Comparison of ENCODE assay signal across 8 cellular contexts in the genomic region with DNA sequence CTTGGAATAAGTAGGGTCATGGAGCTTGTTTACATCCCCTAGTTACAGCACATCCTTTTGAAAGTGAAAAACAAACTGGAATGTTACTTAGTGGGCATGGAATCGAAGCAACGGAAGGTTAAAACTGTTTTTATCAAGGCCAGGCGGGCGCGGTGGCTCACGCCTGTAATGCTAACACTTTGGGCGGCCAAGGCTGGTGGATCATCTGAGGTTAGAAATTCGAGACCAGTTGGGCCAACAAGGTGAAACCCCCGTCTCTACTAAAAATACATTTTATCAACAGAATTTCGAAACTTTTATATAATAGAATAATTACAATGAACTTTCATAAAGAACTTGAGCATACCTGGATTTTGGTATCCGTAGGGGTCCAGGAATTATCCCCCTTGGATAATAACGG. TPM values are rescaled to one million over a fixed set of nuclear protein-coding genes. Genes with fewer than 3 reads are reported as not detected.
DNase-seq lines count a peak whose midpoint lies in the region; ATAC-seq, FAIRE-seq and TF ChIP-seq lines count a peak whose summit lies in the region.

No MANE protein-coding gene starts in this region.

- H2AFZ ChIP-seq in astrocyte (ENCODE audit: low read depth, low read length) (peak overlapping the region; percentile 90), HepG2 (ENCODE audit: low read length) (no peak overlapping the region)

- no peaks in the 10 kb centered on the region for H3K27me3 ChIP-seq in astrocyte (ENCODE audit: insufficient read depth, low read length)
- H3K27me3 ChIP-seq in HepG2 (ENCODE audit: control insufficient read depth in 1 of 2, insufficient read depth in 2 of 2, low read length in 2 of 2): peaks cover 0 to 11% of the 10 kb centered on the region in 2 experiments; a peak in 1 of 5 replicates
- no peaks in the 10 kb centered on the region for H3K27me3 ChIP-seq in testis

- TF ChIP-seq CTCF in astrocyte (IDR thresholded peaks at IDR 0.05; ENCODE audit: insufficient read depth, low read depth, low read length) (no peak), HepG2 (CRISPR knock-in tag; IDR thresholded peaks at IDR 0.05) (no peak), testis (IDR thresholded peaks at IDR 0.05) (no peak)

- no peak for TF ChIP-seq RAD21 in HepG2 (CRISPR knock-in tag; IDR thresholded peaks at IDR 0.05)

- DNase-seq in activated CD8-positive, alpha-beta memory T cell treated with anti-CD3 and anti-CD28 coated beads, Interleukin-2, amount 10 ng/mL, durations not matched to agents 7 days and 5 days: no peak
- no peak for DNase-seq in activated CD8-positive, alpha-beta memory T cell treated with anti-CD3 and anti-CD28 coated beads, Interleukin-2, amount 50 U/mL, for 4 hours
- DNase-seq in astrocyte (ENCODE audit: low read depth) (no peak), HepG2 (ENCODE audit: low spot score) (no peak), testis (no peak), RKO (ENCODE audit: low spot score) (no peak), NCI-H2171 (lab: John Stamatoyannopoulos, UW) (no peak), HCEC 1CT (no peak)

- CTCF ChIA-PET in activated CD8-positive, alpha-beta memory T cell treated with anti-CD3 and anti-CD28 coated beads, Interleukin-2, amount 10 ng/mL, durations not matched to agents 7 days and 5 days (lab: Charles Lee): interaction anchor here (1.4 to 2.1 kb wide), 4 partner anchors 17 to 265 kb away, joined by 4 to 8 read pairs (median 6); partner anchors contain the start of gene H2AZ2
- CTCF ChIA-PET in HepG2 (lab: Yijun Ruan, JAX; ENCODE audit: low intra/inter-chr PET ratio, low total read pairs): no interaction called here

- WGBS in HepG2 (ENCODE audit: low lambda C conversion rate): 98% methylated on average over 12 of the region's 12 CpGs
- WGBS in testis, 2 donors: 58 to 70% methylated on average over 12 of the region's 12 CpGs

- POLR2A ChIA-PET in HepG2 (lab: Yijun Ruan, JAX): interaction anchor here (1.4 to 3.0 kb wide), 6 partner anchors 8 to 389 kb away, joined by 6 to 34 read pairs (median 15); partner anchors contain the start of genes DDX56, H2AZ2 and OGDH

- peak overlapping the region; percentile 91 for H3K4me2 ChIP-seq in astrocyte (ENCODE audit: low read length)
- peak overlapping the region; percentile 71 for H3K4me2 ChIP-seq in HepG2 (ENCODE audit: low read depth, low read length)

- H3K79me2 ChIP-seq in astrocyte (ENCODE audit: insufficient read depth, low read length) (peaks cover 31% of the 10 kb centered on the region), HepG2 (ENCODE audit: insufficient read depth, low read length) (peaks cover 23% of the 10 kb centered on the region)

- H3K36me3 ChIP-seq in astrocyte (ENCODE audit: insufficient read depth, low read length) (peaks cover 14% of the 10 kb centered on the region), HepG2 (replicated peaks in 1 of 2; ENCODE audit: control insufficient read depth in 1 of 2, insufficient read depth in 2 of 2, low read length in 2 of 2) (peaks cover 9 to 13% of the 10 kb centered on the region in 2 experiments; a peak in 4 of 5 replicates), testis (ENCODE audit: low read depth, missing control alignments) (no peaks in the 10 kb centered on the region)

- TF ChIP-seq EP300 in HepG2 (IDR thresholded peaks at IDR 0.05; ENCODE audit: low read depth in 2 of 2, low read length in 2 of 2): no peak
- TF ChIP-seq EP300 in HepG2 (CRISPR knock-in tag; IDR thresholded peaks at IDR 0.05; ENCODE audit: borderline replicate concordance): no peak

- H3K9me3 Mint-ChIP-seq in activated CD8-positive, alpha-beta memory T cell treated with anti-CD3 and anti-CD28 coated beads, Interleukin-2, amount 10 ng/mL, durations not matched to agents 7 days and 5 days (ENCODE audit: low read depth): no peaks in the 10 kb centered on the region
- no peaks in the 10 kb centered on the region for H3K9me3 Mint-ChIP-seq in astrocyte (ENCODE audit: unreplicated experiment)

- no peaks in the 10 kb centered on the region for H3K27me3 Mint-ChIP-seq in activated CD8-positive, alpha-beta memory T cell treated with anti-CD3 and anti-CD28 coated beads, Interleukin-2, amount 10 ng/mL, durations not matched to agents 7 days and 5 days
- H3K27me3 Mint-ChIP-seq in astrocyte (ENCODE audit: low read depth, unreplicated experiment): no peaks in the 10 kb centered on the region

- peak overlapping the region; percentile 95 for H3K27ac Mint-ChIP-seq in activated CD8-positive, alpha-beta memory T cell treated with anti-CD3 and anti-CD28 coated beads, Interleukin-2, amount 10 ng/mL, durations not matched to agents 7 days and 5 days
- H3K27ac Mint-ChIP-seq in astrocyte (ENCODE audit: unreplicated experiment): peak overlapping the region; percentile 90

- H3K4me1 ChIP-seq in astrocyte (ENCODE audit: insufficient read depth, low read length) (peaks cover 5% of the 10 kb centered on the region), HepG2 (ENCODE audit: insufficient read depth, low read length) (peaks cover 36% of the 10 kb centered on the region), testis (peaks cover 6% of the 10 kb centered on the region)

- no peak for TF ChIP-seq POLR2A in HepG2 (IDR thresholded peaks at IDR 0.05; ENCODE audit: insufficient read depth in 1 of 2, low read depth in 2 of 2, low read length in 2 of 2)
- no peak for TF ChIP-seq POLR2A in testis (IDR thresholded peaks at IDR 0.05)

- H3K4me3 Mint-ChIP-seq in activated CD8-positive, alpha-beta memory T cell treated with anti-CD3 and anti-CD28 coated beads, Interleukin-2, amount 10 ng/mL, durations not matched to agents 7 days and 5 days: peak overlapping the region; percentile 91
- peak overlapping the region; percentile 87 for H3K4me3 Mint-ChIP-seq in astrocyte (ENCODE audit: unreplicated experiment)

- H3K9me3 ChIP-seq in astrocyte (ENCODE audit: insufficient read depth, low read depth, low read length) (no peaks in the 10 kb centered on the region), HepG2 (ENCODE audit: low read length) (no peaks in the 10 kb centered on the region), testis (no peaks in the 10 kb centered on the region)

- H3K4me1 Mint-ChIP-seq in activated CD8-positive, alpha-beta memory T cell treated with anti-CD3 and anti-CD28 coated beads, Interleukin-2, amount 10 ng/mL, durations not matched to agents 7 days and 5 days: peaks cover 40% of the 10 kb centered on the region
- H3K4me1 Mint-ChIP-seq in astrocyte (ENCODE audit: low read depth, unreplicated experiment): peaks cover 8% of the 10 kb centered on the region

- no TSS peak for BruUV-seq in HepG2 (replicated peaks; lab: Mats Ljungman, UMichigan)

- peak overlapping the region; percentile 90 for H3K9ac ChIP-seq in astrocyte (ENCODE audit: low read length)
- peak overlapping the region; percentile 76 for H3K9ac ChIP-seq in HepG2 (ENCODE audit: insufficient read depth, low read depth, low read length)

- no peak for ATAC-seq in activated CD8-positive, alpha-beta memory T cell treated with anti-CD3 and anti-CD28 coated beads, Interleukin-2, amount 10 ng/mL, durations not matched to agents 7 days and 5 days
- ATAC-seq in HepG2: no peak

- H3K27ac ChIP-seq in astrocyte (ENCODE audit: low read depth, low read length) (peak overlapping the region; percentile 93), HepG2 (ENCODE audit: extremely low read length, insufficient read depth, low read length) (no peak overlapping the region), testis (peak overlapping the region; percentile 98 to 99)

- in situ Hi-C loops in HepG2 (cut with HindIII; ENCODE audit: extremely low pct_ligation_motif_present, low pct_unique_long_range_greater_than_20kb): loop anchor here (25.0 kb wide), 1 partner anchor 179 kb away; no protein-coding TSS in a partner anchor

- intact Hi-C loops in HepG2 (cut with micrococcal nuclease; ENCODE audit: unreplicated experiment) (no loop called here), testis (cut with DNase I; ENCODE audit: low total_unique reads) (loop anchor here (5.0 kb wide), 1 partner anchor 264 kb away; the partner anchor contains the start of gene H2AZ2)

- peak overlapping the region; percentile 77 for H3K4me3 ChIP-seq in astrocyte (ENCODE audit: insufficient read depth, low read depth, low read length)
- H3K4me3 ChIP-seq in HepG2 (replicated peaks in 1 of 3; ENCODE audit: insufficient read depth in 1 of 3, low read depth in 2 of 3, low read length in 3 of 3): peak overlapping the region; percentile 57 to 80 (median 62); a peak in 5 of 6 replicates
- H3K4me3 ChIP-seq in testis: peak overlapping the region; percentile 84 to 98

- H3K36me3 Mint-ChIP-seq in activated CD8-positive, alpha-beta memory T cell treated with anti-CD3 and anti-CD28 coated beads, Interleukin-2, amount 10 ng/mL, durations not matched to agents 7 days and 5 days: peaks cover 24% of the 10 kb centered on the region
- H3K36me3 Mint-ChIP-seq in astrocyte (ENCODE audit: low read depth, unreplicated experiment): peaks cover 8% of the 10 kb centered on the region

- H4K20me1 ChIP-seq in astrocyte (ENCODE audit: insufficient read depth, low read length) (peaks cover 11% of the 10 kb centered on the region), HepG2 (ENCODE audit: insufficient read depth, low read length) (no peaks in the 10 kb centered on the region)

- FAIRE-seq in astrocyte (lab: Jason Lieb, UNC) (no peak), HepG2 (lab: Jason Lieb, UNC) (no peak)

RNA-seq across cellular contexts. Expression of gene TMED4, which starts 1.1 kb away (rescaled TPM):
- 10 to 100 TPM; 74.8 to 77.4 TPM for total RNA-seq in activated CD8-positive, alpha-beta memory T cell treated with anti-CD3 and anti-CD28 coated beads, Interleukin-2, amount 10 ng/mL, durations not matched to agents 7 days and 5 days
- total RNA-seq in astrocyte (68.7 and 69.2 TPM in 2 replicates), HepG2 (2016; rRNA removed; fragmentation: Illumina TruSeq; extraction: Trizol) (39.2 and 81.4 TPM in 2 replicates), testis (100 to 1,000 TPM; 164 to 236 TPM)
- total RNA-seq in HepG2 (2016; cell fraction: cytosol; rRNA removed; fragmentation: Illumina TruSeq; extraction: Trizol; ENCODE audit: low read depth): 13.7 and 14.2 TPM in 2 replicates
- total RNA-seq in HepG2 (2016; cell fraction: insoluble cytoplasmic fraction; rRNA removed; fragmentation: Illumina TruSeq; extraction: Trizol): 42.8 and 80.9 TPM in 2 replicates
- 36.3 and 40.4 TPM in 2 replicates for total RNA-seq in HepG2 (2016; cell fraction: membrane; rRNA removed; fragmentation: Illumina TruSeq; extraction: Trizol)
- total RNA-seq in HepG2 (2016; cell fraction: nucleus; rRNA removed; fragmentation: Illumina TruSeq; extraction: Trizol): 71.9 and 87.9 TPM in 2 replicates
- polyA plus RNA-seq in HepG2 (2011; rRNA removed) (109 and 113 TPM in 2 replicates), testis (ENCODE audit: insufficient read depth, low read depth, low replicate concordance) (77.8 TPM)
- polyA plus RNA-seq in HepG2 (2011; cell fraction: cytosol; rRNA removed): 120 and 141 TPM in 2 replicates
- 144 and 146 TPM in 2 replicates for polyA plus RNA-seq in HepG2 (2011; cell fraction: nucleus; rRNA removed)
- polyA plus RNA-seq in HepG2 (2012): 68.1 and 72.3 TPM in 2 replicates
- 11.1 and 15.6 TPM in 2 replicates for polyA plus RNA-seq in HepG2 (2016; cell fraction: cytosol; fragmentation: Illumina TruSeq; extraction: Trizol; ENCODE audit: low read depth)
- 38.9 and 40.8 TPM in 2 replicates for polyA plus RNA-seq in HepG2 (2016; cell fraction: insoluble cytoplasmic fraction; fragmentation: Illumina TruSeq; extraction: Trizol; ENCODE audit: low read depth)
- 25.9 and 27.2 TPM in 2 replicates for polyA plus RNA-seq in HepG2 (2016; cell fraction: membrane; fragmentation: Illumina TruSeq; extraction: Trizol; ENCODE audit: low read depth)
- 141 and 156 TPM in 2 replicates for polyA plus RNA-seq in HepG2 (2016; cell fraction: nucleus; fragmentation: Illumina TruSeq; extraction: Trizol; ENCODE audit: insufficient read depth, low read depth)
- 175 and 196 TPM in 2 replicates for polyA minus RNA-seq in HepG2 (2011; rRNA and poly(A)+ RNA removed; ENCODE audit: low replicate concordance)
- polyA minus RNA-seq in HepG2 (2011; cell fraction: cytosol; rRNA and poly(A)+ RNA removed): 60.9 and 63.0 TPM in 2 replicates
- 51.1 and 68.9 TPM in 2 replicates for polyA minus RNA-seq in HepG2 (2011; cell fraction: nucleus; rRNA and poly(A)+ RNA removed)

RNA-seq across cellular contexts. Expression of gene DDX56, which starts 9.4 kb away (rescaled TPM):
- total RNA-seq in activated CD8-positive, alpha-beta memory T cell treated with anti-CD3 and anti-CD28 coated beads, Interleukin-2, amount 10 ng/mL, durations not matched to agents 7 days and 5 days: 100 to 1,000 TPM in 1 of 2 experiments, 10 to 100 TPM in 1; 97.4 to 102 TPM
- total RNA-seq in astrocyte: 65.6 and 75.6 TPM in 2 replicates
- 105 and 120 TPM in 2 replicates for total RNA-seq in HepG2 (2016; rRNA removed; fragmentation: Illumina TruSeq; extraction: Trizol)
- total RNA-seq in HepG2 (2016; cell fraction: cytosol; rRNA removed; fragmentation: Illumina TruSeq; extraction: Trizol; ENCODE audit: low read depth): 15.2 and 16.6 TPM in 2 replicates
- 109 and 123 TPM in 2 replicates for total RNA-seq in HepG2 (2016; cell fraction: insoluble cytoplasmic fraction; rRNA removed; fragmentation: Illumina TruSeq; extraction: Trizol)
- 29.3 and 30.6 TPM in 2 replicates for total RNA-seq in HepG2 (2016; cell fraction: membrane; rRNA removed; fragmentation: Illumina TruSeq; extraction: Trizol)
- 97.6 and 120 TPM in 2 replicates for total RNA-seq in HepG2 (2016; cell fraction: nucleus; rRNA removed; fragmentation: Illumina TruSeq; extraction: Trizol)
- 82.6 and 106 TPM in 2 replicates for polyA plus RNA-seq in HepG2 (2011; rRNA removed)
- polyA plus RNA-seq in HepG2 (2011; cell fraction: cytosol; rRNA removed): 53.6 and 58.7 TPM in 2 replicates
- polyA plus RNA-seq in HepG2 (2011; cell fraction: nucleus; rRNA removed): 231 and 242 TPM in 2 replicates
- 45.8 and 68.4 TPM in 2 replicates for polyA plus RNA-seq in HepG2 (2012)
- 11.3 and 12.0 TPM in 2 replicates for polyA plus RNA-seq in HepG2 (2016; cell fraction: cytosol; fragmentation: Illumina TruSeq; extraction: Trizol; ENCODE audit: low read depth)
- 83.4 and 100 TPM in 2 replicates for polyA plus RNA-seq in HepG2 (2016; cell fraction: insoluble cytoplasmic fraction; fragmentation: Illumina TruSeq; extraction: Trizol; ENCODE audit: low read depth)
- polyA plus RNA-seq in HepG2 (2016; cell fraction: membrane; fragmentation: Illumina TruSeq; extraction: Trizol; ENCODE audit: low read depth): 18.2 and 23.9 TPM in 2 replicates
- 214 and 219 TPM in 2 replicates for polyA plus RNA-seq in HepG2 (2016; cell fraction: nucleus; fragmentation: Illumina TruSeq; extraction: Trizol; ENCODE audit: insufficient read depth, low read depth)
- polyA minus RNA-seq in HepG2 (2011; rRNA and poly(A)+ RNA removed; ENCODE audit: low replicate concordance): 168 and 202 TPM in 2 replicates
- 27.9 and 30.7 TPM in 2 replicates for polyA minus RNA-seq in HepG2 (2011; cell fraction: cytosol; rRNA and poly(A)+ RNA removed)
- 96.8 and 111 TPM in 2 replicates for polyA minus RNA-seq in HepG2 (2011; cell fraction: nucleus; rRNA and poly(A)+ RNA removed)
- 10 to 100 TPM; 58.8 to 72.8 TPM for total RNA-seq in testis
- polyA plus RNA-seq in testis (ENCODE audit: insufficient read depth, low read depth, low replicate concordance): 68.8 TPM

RNA-seq across cellular contexts. Expression of gene OGDH, which starts 23.3 kb away (rescaled TPM):
- total RNA-seq in activated CD8-positive, alpha-beta memory T cell treated with anti-CD3 and anti-CD28 coated beads, Interleukin-2, amount 10 ng/mL, durations not matched to agents 7 days and 5 days: 100 to 1,000 TPM; 134 to 136 TPM
- 65.6 and 73.7 TPM in 2 replicates for total RNA-seq in astrocyte
- 25.4 and 28.1 TPM in 2 replicates for total RNA-seq in HepG2 (2016; rRNA removed; fragmentation: Illumina TruSeq; extraction: Trizol)
- total RNA-seq in HepG2 (2016; cell fraction: cytosol; rRNA removed; fragmentation: Illumina TruSeq; extraction: Trizol; ENCODE audit: low read depth): 6.3 and 7.6 TPM in 2 replicates
- total RNA-seq in HepG2 (2016; cell fraction: insoluble cytoplasmic fraction; rRNA removed; fragmentation: Illumina TruSeq; extraction: Trizol): 21.2 and 24.9 TPM in 2 replicates
- total RNA-seq in HepG2 (2016; cell fraction: membrane; rRNA removed; fragmentation: Illumina TruSeq; extraction: Trizol): 6.7 and 7.3 TPM in 2 replicates
- total RNA-seq in HepG2 (2016; cell fraction: nucleus; rRNA removed; fragmentation: Illumina TruSeq; extraction: Trizol): 19.2 and 20.7 TPM in 2 replicates
- polyA plus RNA-seq in HepG2 (2011; rRNA removed): 17.4 and 19.9 TPM in 2 replicates
- 19.4 and 21.4 TPM in 2 replicates for polyA plus RNA-seq in HepG2 (2011; cell fraction: cytosol; rRNA removed)
- polyA plus RNA-seq in HepG2 (2011; cell fraction: nucleus; rRNA removed): 31.0 and 32.6 TPM in 2 replicates
- 17.8 and 24.0 TPM in 2 replicates for polyA plus RNA-seq in HepG2 (2012)
- 1.4 and 1.7 TPM in 2 replicates for polyA plus RNA-seq in HepG2 (2016; cell fraction: cytosol; fragmentation: Illumina TruSeq; extraction: Trizol; ENCODE audit: low read depth)
- 16.1 and 22.3 TPM in 2 replicates for polyA plus RNA-seq in HepG2 (2016; cell fraction: insoluble cytoplasmic fraction; fragmentation: Illumina TruSeq; extraction: Trizol; ENCODE audit: low read depth)
- polyA plus RNA-seq in HepG2 (2016; cell fraction: membrane; fragmentation: Illumina TruSeq; extraction: Trizol; ENCODE audit: low read depth): 2.9 and 3.9 TPM in 2 replicates
- polyA plus RNA-seq in HepG2 (2016; cell fraction: nucleus; fragmentation: Illumina TruSeq; extraction: Trizol; ENCODE audit: insufficient read depth, low read depth): 18.6 and 20.7 TPM in 2 replicates
- 69.1 and 136 TPM in 2 replicates for polyA minus RNA-seq in HepG2 (2011; rRNA and poly(A)+ RNA removed; ENCODE audit: low replicate concordance)
- polyA minus RNA-seq in HepG2 (2011; cell fraction: cytosol; rRNA and poly(A)+ RNA removed): 32.5 and 32.6 TPM in 2 replicates
- 23.3 and 31.3 TPM in 2 replicates for polyA minus RNA-seq in HepG2 (2011; cell fraction: nucleus; rRNA and poly(A)+ RNA removed)
- total RNA-seq in testis: 10 to 100 TPM; 82.4 to 95.1 TPM
- polyA plus RNA-seq in testis (ENCODE audit: insufficient read depth, low read depth, low replicate concordance): 87.0 TPM

RNA-seq across cellular contexts. Expression of gene NPC1L1, which starts 42.0 kb away (rescaled TPM):
- total RNA-seq in activated CD8-positive, alpha-beta memory T cell treated with anti-CD3 and anti-CD28 coated beads, Interleukin-2, amount 10 ng/mL, durations not matched to agents 7 days and 5 days: not detected
- 0.05 and 0.07 TPM in 2 replicates for total RNA-seq in astrocyte
- total RNA-seq in HepG2 (2016; rRNA removed; fragmentation: Illumina TruSeq; extraction: Trizol): 3.8 and 4.8 TPM in 2 replicates
- 1.9 and 2.0 TPM in 2 replicates for total RNA-seq in HepG2 (2016; cell fraction: cytosol; rRNA removed; fragmentation: Illumina TruSeq; extraction: Trizol; ENCODE audit: low read depth)
- total RNA-seq in HepG2 (2016; cell fraction: insoluble cytoplasmic fraction; rRNA removed; fragmentation: Illumina TruSeq; extraction: Trizol): 2.9 and 4.5 TPM in 2 replicates
- 3.9 and 4.0 TPM in 2 replicates for total RNA-seq in HepG2 (2016; cell fraction: membrane; rRNA removed; fragmentation: Illumina TruSeq; extraction: Trizol)
- total RNA-seq in HepG2 (2016; cell fraction: nucleus; rRNA removed; fragmentation: Illumina TruSeq; extraction: Trizol): 10.5 and 11.9 TPM in 2 replicates
- 14.5 and 26.6 TPM in 2 replicates for polyA plus RNA-seq in HepG2 (2011; rRNA removed)
- polyA plus RNA-seq in HepG2 (2011; cell fraction: cytosol; rRNA removed): 10.4 and 11.4 TPM in 2 replicates
- 72.5 and 82.9 TPM in 2 replicates for polyA plus RNA-seq in HepG2 (2011; cell fraction: nucleus; rRNA removed)
- 14.5 and 17.3 TPM in 2 replicates for polyA plus RNA-seq in HepG2 (2012)
- polyA plus RNA-seq in HepG2 (2016; cell fraction: cytosol; fragmentation: Illumina TruSeq; extraction: Trizol; ENCODE audit: low read depth): 2.2 and 2.7 TPM in 2 replicates
- 4.9 and 6.8 TPM in 2 replicates for polyA plus RNA-seq in HepG2 (2016; cell fraction: insoluble cytoplasmic fraction; fragmentation: Illumina TruSeq; extraction: Trizol; ENCODE audit: low read depth)
- polyA plus RNA-seq in HepG2 (2016; cell fraction: membrane; fragmentation: Illumina TruSeq; extraction: Trizol; ENCODE audit: low read depth): 4.3 TPM in 2 replicates
- polyA plus RNA-seq in HepG2 (2016; cell fraction: nucleus; fragmentation: Illumina TruSeq; extraction: Trizol; ENCODE audit: insufficient read depth, low read depth): 43.1 and 46.9 TPM in 2 replicates
- polyA minus RNA-seq in HepG2 (2011; rRNA and poly(A)+ RNA removed; ENCODE audit: low replicate concordance): 0.19 and 29.3 TPM in 2 replicates
- 9.6 and 11.7 TPM in 2 replicates for polyA minus RNA-seq in HepG2 (2011; cell fraction: cytosol; rRNA and poly(A)+ RNA removed)
- 16.9 and 24.6 TPM in 2 replicates for polyA minus RNA-seq in HepG2 (2011; cell fraction: nucleus; rRNA and poly(A)+ RNA removed)
- total RNA-seq in testis: under 1 TPM; 0.37 to 0.55 TPM
- polyA plus RNA-seq in testis (ENCODE audit: insufficient read depth, low read depth, low replicate concordance): 0.83 TPM
